Comparison of ENCODE assay signal across 14 cellular contexts in genomic region chr4:77493829-77494551, GRCh38.
DNase-seq lines count a peak whose midpoint lies in the region; ATAC-seq and TF ChIP-seq lines count a peak whose summit lies in the region.
"Had no signal": no experiment of that assay in that cellular context is flagged by ENCODE, and none has a peak within 500 bp of the region (broad histone marks: within the 10 kb centered on the region; RNA-seq: fewer than 3 reads in every experiment).

No MANE protein-coding gene starts in this region.

- H3K36me3 Mint-ChIP-seq in stimulated activated memory B cell treated with anti-CD40 and anti-IgM and Interleukin-4, amounts not matched to agents 10 μg/mL and 1 μg/mL and 100 μg/mL, for 72 hours, result no peaks in the 10 kb centered on the region

- TF ChIP-seq POLR2A in prostate gland (IDR thresholded peaks at IDR 0.05), result no peak

- no peak overlapping the region for H3K27ac ChIP-seq in prostate gland
- H3K27ac ChIP-seq: gastroesophageal sphincter, skin epidermis had no signal

- H3K4me1 ChIP-seq in prostate gland (replicated peaks), result no peaks in the 10 kb centered on the region
- H3K4me1 ChIP-seq: gastroesophageal sphincter had no signal

- H3K27me3 Mint-ChIP-seq in stimulated activated memory B cell treated with anti-CD40 and anti-IgM and Interleukin-4, amounts not matched to agents 10 μg/mL and 1 μg/mL and 100 μg/mL, for 72 hours, result no peaks in the 10 kb centered on the region

- no peak for TF ChIP-seq CTCF in prostate gland (IDR thresholded peaks at IDR 0.05)

- peak; percentile 53 for DNase-seq in M059J (ENCODE audit: low read depth)
- DNase-seq in prostate gland (ENCODE audit: low spot score), result no peak
- DNase-seq in NAMALWA (ENCODE audit: low spot score), result no peak
- DNase-seq: COR-L47; effector CD4-positive, alpha-beta T cell; kidney had no signal

- peak overlapping the region; percentile 71 for H3K27ac Mint-ChIP-seq in stimulated activated memory B cell treated with anti-CD40 and anti-IgM and Interleukin-4, amounts not matched to agents 10 μg/mL and 1 μg/mL and 100 μg/mL, for 72 hours

- no peak overlapping the region for H3K4me3 ChIP-seq in prostate gland
- H3K4me3 ChIP-seq: gastroesophageal sphincter, K562, skin epidermis had no signal

- no peaks in the 10 kb centered on the region for H3K27me3 ChIP-seq in prostate gland (replicated peaks; ENCODE audit: insufficient read depth)
- H3K27me3 ChIP-seq: gastroesophageal sphincter had no signal

- intact Hi-C loops in prostate gland (cut with DNase I), result no loop called here

- H3K9me3 ChIP-seq in prostate gland, result no peaks in the 10 kb centered on the region
- H3K9me3 ChIP-seq: gastroesophageal sphincter had no signal

- WGBS in prostate gland, result 93% methylated on average over 2 of the region's 2 CpGs

- H3K9me3 Mint-ChIP-seq in stimulated activated memory B cell treated with anti-CD40 and anti-IgM and Interleukin-4, amounts not matched to agents 10 μg/mL and 1 μg/mL and 100 μg/mL, for 72 hours, result peaks cover 2% of the 10 kb centered on the region

- no peaks in the 10 kb centered on the region for H3K36me3 ChIP-seq in prostate gland
- H3K36me3 ChIP-seq: gastroesophageal sphincter had no signal

- H3K4me3 Mint-ChIP-seq in stimulated activated memory B cell treated with anti-CD40 and anti-IgM and Interleukin-4, amounts not matched to agents 10 μg/mL and 1 μg/mL and 100 μg/mL, for 72 hours, result no peak overlapping the region

- peaks cover 30% of the 10 kb centered on the region for H3K4me1 Mint-ChIP-seq in stimulated activated memory B cell treated with anti-CD40 and anti-IgM and Interleukin-4, amounts not matched to agents 10 μg/mL and 1 μg/mL and 100 μg/mL, for 72 hours

- ATAC-seq in GM19025 (IDR thresholded peaks at IDR 0.05; ENCODE audit: low read depth, unreplicated experiment) (peak; percentile 55), HG02759 (IDR thresholded peaks at IDR 0.05; ENCODE audit: unreplicated experiment) (peak; percentile 53), HG03135 (IDR thresholded peaks at IDR 0.05; ENCODE audit: unreplicated experiment) (no peak)
- peak; percentile 62 for ATAC-seq in stimulated activated memory B cell treated with anti-CD40 and anti-IgM and Interleukin-4, amounts not matched to agents 10 μg/mL and 1 μg/mL and 100 μg/mL, for 72 hours
- ATAC-seq: activated CD4-positive, CD25-positive, alpha-beta regulatory T cell treated with anti-CD3 and anti-CD28 coated beads, Interleukin-2, amount 50 U/mL, for 24 hours; gastroesophageal sphincter; K562 had no signal
